ENCODE assay signal across 8 cellular contexts in genomic region chr5:80406980-80407734, GRCh38. TPM values are rescaled to one million over a fixed set of nuclear protein-coding genes. Genes with fewer than 3 reads are reported as not detected.
A peak's percentile ranks its signal among the peaks of the same experiment; 100 is the strongest.
DNase-seq lines count a peak whose midpoint lies in the region; ATAC-seq and TF ChIP-seq lines count a peak whose summit lies in the region.

No MANE protein-coding gene starts in this region.

- POLR2A ChIA-PET in activated CD8-positive, alpha-beta T cell treated with anti-CD3 and anti-CD28 coated beads, Interleukin-2, amount 10 ng/mL, durations not matched to agents 7 days and 5 days (lab: Charles Lee): interaction anchor here (0.6 kb wide), 1 partner anchor 546 kb away, joined by 3 read pairs; no protein-coding TSS in a partner anchor

- peaks cover 6% of the 10 kb centered on the region for H3K36me3 Mint-ChIP-seq in activated CD8-positive, alpha-beta T cell treated with anti-CD3 and anti-CD28 coated beads, Interleukin-2, amount 10 ng/mL, durations not matched to agents 7 days and 5 days (ENCODE audit: low read depth)

- H3K9me3 Mint-ChIP-seq in activated CD8-positive, alpha-beta T cell treated with anti-CD3 and anti-CD28 coated beads, Interleukin-2, amount 10 ng/mL, durations not matched to agents 7 days and 5 days (ENCODE audit: insufficient read depth): no peaks in the 10 kb centered on the region

- H3K27ac Mint-ChIP-seq in activated CD8-positive, alpha-beta T cell treated with anti-CD3 and anti-CD28 coated beads, Interleukin-2, amount 10 ng/mL, durations not matched to agents 7 days and 5 days: peak overlapping the region; percentile 99

- H2AFZ ChIP-seq in parathyroid adenoma: peak overlapping the region; percentile 94

- no peaks in the 10 kb centered on the region for H3K27me3 ChIP-seq in foreskin keratinocyte
- no peaks in the 10 kb centered on the region for H3K27me3 ChIP-seq in parathyroid adenoma (ENCODE audit: control insufficient read depth, insufficient read depth, low read length)

- peak overlapping the region; percentile 83 for H3K4me3 Mint-ChIP-seq in activated CD8-positive, alpha-beta T cell treated with anti-CD3 and anti-CD28 coated beads, Interleukin-2, amount 10 ng/mL, durations not matched to agents 7 days and 5 days

- H3K79me2 ChIP-seq in parathyroid adenoma: peaks cover 17% of the 10 kb centered on the region

- H3K4me2 ChIP-seq in parathyroid adenoma (ENCODE audit: low read length): peak overlapping the region; percentile 64

- TF ChIP-seq CTCF in foreskin keratinocyte (conservative IDR thresholded peaks at IDR 0.05) (no peak), parathyroid adenoma (IDR thresholded peaks at IDR 0.05) (no peak)

- ATAC-seq in HG03354 (IDR thresholded peaks at IDR 0.05; ENCODE audit: poor library complexity, severe bottlenecking, unreplicated experiment) (peak; percentile 56), foreskin keratinocyte (peak; percentile 69)
- ATAC-seq in activated CD8-positive, alpha-beta T cell treated with anti-CD3 and anti-CD28 coated beads, Interleukin-2, amount 10 ng/mL, durations not matched to agents 7 days and 5 days: no peak

- CTCF ChIA-PET in activated CD8-positive, alpha-beta T cell treated with anti-CD3 and anti-CD28 coated beads, Interleukin-2, amount 10 ng/mL, durations not matched to agents 7 days and 5 days (lab: Charles Lee): no interaction called here

- H3K9me3 ChIP-seq in ES-I3 (ENCODE audit: control insufficient read depth, insufficient read depth, low read length) (no peaks in the 10 kb centered on the region), parathyroid adenoma (ENCODE audit: control insufficient read depth, low read length) (no peaks in the 10 kb centered on the region)

- H3K4me3 ChIP-seq in parathyroid adenoma (ENCODE audit: low read depth, low read length): peak overlapping the region; percentile 85

- DNase-seq in activated CD8-positive, alpha-beta T cell treated with anti-CD3 and anti-CD28 coated beads, Interleukin-2, amount 10 ng/mL, durations not matched to agents 7 days and 5 days: no peak
- DNase-seq in foreskin keratinocyte: peak in 1 of 2 donors; percentile 29
- no peak for DNase-seq in NCI-H524 (lab: John Stamatoyannopoulos, UW)
- no peak for DNase-seq in HPDE6-E6E7 (ENCODE audit: extremely low spot score)
- no peak for DNase-seq in NCI-H1092 (lab: John Stamatoyannopoulos, UW)

- H3K27ac ChIP-seq in foreskin keratinocyte: peak overlapping the region; percentile 65
- peak overlapping the region; percentile 99 for H3K27ac ChIP-seq in parathyroid adenoma

- peak overlapping the region; percentile 99 for H3K9ac ChIP-seq in ES-I3 (ENCODE audit: low read depth, low read length)
- peak overlapping the region; percentile 84 for H3K9ac ChIP-seq in parathyroid adenoma

- H3K36me3 ChIP-seq in ES-I3 (ENCODE audit: insufficient read depth, low read length) (no peaks in the 10 kb centered on the region), parathyroid adenoma (ENCODE audit: control insufficient read depth, insufficient read depth, low read length) (no peaks in the 10 kb centered on the region)

- peaks cover 25% of the 10 kb centered on the region for H3K4me1 Mint-ChIP-seq in activated CD8-positive, alpha-beta T cell treated with anti-CD3 and anti-CD28 coated beads, Interleukin-2, amount 10 ng/mL, durations not matched to agents 7 days and 5 days (ENCODE audit: low read depth)

- H3K4me1 ChIP-seq in ES-I3 (ENCODE audit: insufficient read depth, low read length): no peaks in the 10 kb centered on the region
- peaks cover 14% of the 10 kb centered on the region for H3K4me1 ChIP-seq in foreskin keratinocyte
- H3K4me1 ChIP-seq in parathyroid adenoma: peaks cover 9% of the 10 kb centered on the region

- peaks cover 2% of the 10 kb centered on the region for H3K27me3 Mint-ChIP-seq in activated CD8-positive, alpha-beta T cell treated with anti-CD3 and anti-CD28 coated beads, Interleukin-2, amount 10 ng/mL, durations not matched to agents 7 days and 5 days (ENCODE audit: low read depth)

RNA-seq across cellular contexts. Expression of gene ZFYVE16, which starts 0.7 kb away (rescaled TPM):
- total RNA-seq in activated CD8-positive, alpha-beta T cell treated with anti-CD3 and anti-CD28 coated beads, Interleukin-2, amount 10 ng/mL, durations not matched to agents 7 days and 5 days: 10 to 100 TPM in 1 of 2 experiments, 1 to 10 TPM in 1; 9.9 to 12.3 TPM
- total RNA-seq in foreskin keratinocyte: 18.2 and 20.0 TPM in 2 replicates
- 4.3 and 5.3 TPM in 2 replicates for polyA plus RNA-seq in foreskin keratinocyte
